In genomic region chr18:26460449-26461091, GRCh38 we compare ENCODE assay signal across 8 cellular contexts.
DNase-seq lines count a peak whose midpoint lies in the region; ATAC-seq, FAIRE-seq and TF ChIP-seq lines count a peak whose summit lies in the region.

No MANE protein-coding gene starts in this region.

- H3K4me3 ChIP-seq in WERI-Rb-1 (ENCODE audit: low read depth, low read length): no peak overlapping the region
- no peak overlapping the region for H3K4me3 ChIP-seq in aorta (ENCODE audit: low read length in 2 of 2)

- peak; percentile 58 for ATAC-seq in GM21360 (IDR thresholded peaks at IDR 0.05; ENCODE audit: unreplicated experiment)
- peak; percentile 72 for ATAC-seq in HG03460 (IDR thresholded peaks at IDR 0.05; ENCODE audit: unreplicated experiment)
- ATAC-seq in aorta (ENCODE audit: low FRiP score): no peak

- H3K36me3 ChIP-seq in WERI-Rb-1 (no peaks in the 10 kb centered on the region; the same call in 1 of the 2 replicates), aorta (ENCODE audit: control insufficient read depth in 1 of 2, insufficient read depth in 2 of 2, low read length in 1 of 2) (no peaks in the 10 kb centered on the region)

- H3K27ac ChIP-seq in WERI-Rb-1 (no peak overlapping the region), aorta (ENCODE audit: low read depth in 1 of 2, low read length in 2 of 2) (no peak overlapping the region)

- H3K36me3 Mint-ChIP-seq in brain: peaks cover 65% of the 10 kb centered on the region

- no peaks in the 10 kb centered on the region for H3K4me1 ChIP-seq in aorta (ENCODE audit: control insufficient read depth in 1 of 2, insufficient read depth in 2 of 2, low read length in 2 of 2)

- no peak for TF ChIP-seq CTCF in brain (conservative IDR thresholded peaks at IDR 0.05)
- TF ChIP-seq CTCF in WERI-Rb-1 (IDR thresholded peaks at IDR 0.05; ENCODE audit: low read depth, low read length): no peak

- H3K9me3 ChIP-seq in WERI-Rb-1 (ENCODE audit: severe bottlenecking) (no peaks in the 10 kb centered on the region), aorta (ENCODE audit: control insufficient read depth, low read length) (no peaks in the 10 kb centered on the region)

- H3K27ac Mint-ChIP-seq in brain: peak overlapping the region in 3 of 5 experiments; percentile 12 to 68 (median 50)

- H3K4me3 Mint-ChIP-seq in brain: no peak overlapping the region

- H3K27me3 ChIP-seq in WERI-Rb-1 (ENCODE audit: insufficient read depth, low read depth, severe bottlenecking) (no peaks in the 10 kb centered on the region), aorta (ENCODE audit: control insufficient read depth in 1 of 2, insufficient read depth in 2 of 2, low read length in 1 of 2) (no peaks in the 10 kb centered on the region)

- WGBS in aorta, 2 donors: 24% methylated on average over 4 of the region's 4 CpGs

- H3K27me3 Mint-ChIP-seq in brain: peaks cover 3% of the 10 kb centered on the region

- H3K4me1 Mint-ChIP-seq in brain: peaks cover 39% of the 10 kb centered on the region

- no peaks in the 10 kb centered on the region for H3K9me3 Mint-ChIP-seq in brain

- intact Hi-C loops in aorta (cut with DNase I): no loop called here

- DNase-seq in Daoy (ENCODE audit: low read depth) (peak; percentile 18), WERI-Rb-1 (no peak), urothelium cell line (ENCODE audit: low spot score) (no peak), ureter (ENCODE audit: low spot score) (no peak), aorta (no peak)

- FAIRE-seq in urothelium cell line (lab: Jason Lieb, UNC): no peak
